ENCODE assay signal across 12 cellular contexts in the genomic region with DNA sequence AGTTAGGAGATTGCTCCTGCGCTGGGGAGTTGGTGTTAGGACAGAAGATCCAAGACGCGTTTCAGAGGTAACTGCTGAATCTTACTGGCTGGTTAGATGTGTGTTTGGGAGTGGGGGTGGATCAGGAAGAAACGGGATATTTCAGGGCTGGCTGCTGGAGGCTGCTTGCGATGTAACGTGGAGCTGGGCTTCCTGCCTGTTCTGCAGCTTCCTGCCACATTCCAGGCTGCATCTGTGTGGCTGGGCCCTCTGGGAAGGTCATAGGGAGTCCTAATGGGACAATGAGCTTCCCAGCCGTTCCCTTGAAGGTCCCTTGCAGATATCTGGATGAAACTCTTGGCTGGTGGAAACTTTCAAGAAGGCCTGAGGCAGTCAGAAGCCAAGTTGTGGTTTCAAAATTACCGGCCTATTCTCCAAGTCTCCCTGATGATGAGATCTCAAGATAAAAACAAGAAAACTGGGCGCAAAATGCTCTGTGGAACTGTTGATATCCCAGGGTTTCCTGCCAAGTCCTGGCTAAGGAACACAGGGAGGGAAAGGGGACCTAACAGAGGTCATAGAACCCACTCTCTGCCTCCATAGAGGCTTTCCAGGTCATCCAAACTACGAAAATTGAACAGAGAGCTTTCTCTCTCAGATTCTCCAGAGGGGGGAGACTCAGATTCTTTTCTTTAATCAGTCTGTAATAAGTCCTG.
DNase-seq lines count a peak whose midpoint lies in the region; ATAC-seq and TF ChIP-seq lines count a peak whose summit lies in the region.
"Had no signal": no experiment of that assay in that cellular context is flagged by ENCODE, and none has a peak within 500 bp of the region (broad histone marks: within the 10 kb centered on the region; RNA-seq: fewer than 3 reads in every experiment).

No MANE protein-coding gene starts in this region.

- peaks cover 0 to 9% (median 0%) of the 10 kb centered on the region in 11 experiments; a peak in 5 of 22 replicates for H3K27me3 ChIP-seq in BLaER1 treated with 17β-estradiol and CSF1 and Interleukin-3, amounts not matched to agents 10 nM and 100 nM
- H3K27me3 ChIP-seq in ascending aorta, result no peaks in the 10 kb centered on the region

- ATAC-seq in sciatic nerve (peak; percentile 86), GM19328 (IDR thresholded peaks at IDR 0.05; ENCODE audit: unreplicated experiment) (no peak)
- ATAC-seq: CD8-positive, alpha-beta T cell; stimulated activated effector memory CD8-positive, alpha-beta T cell treated with anti-CD3 and anti-CD28 coated beads, Interleukin-12 subunit alpha, Interleukin-12 subunit beta, amount 100 ng/mL, for 72 hours had no signal

- no peaks in the 10 kb centered on the region; a peak in 1 of 22 replicates for H3K9me3 ChIP-seq in BLaER1 treated with 17β-estradiol and CSF1 and Interleukin-3, amounts not matched to agents 10 nM and 100 nM (replicated peaks in 1 of 11)
- H3K9me3 ChIP-seq in ascending aorta, result no peaks in the 10 kb centered on the region

- H3K27ac ChIP-seq in BLaER1 treated with 17β-estradiol and CSF1 and Interleukin-3, amounts not matched to agents 10 nM and 100 nM, result no peak overlapping the region
- H3K27ac ChIP-seq in ascending aorta, result peak overlapping the region; percentile 20 to 72
- H3K27ac ChIP-seq: epithelial cell of prostate had no signal

- intact Hi-C loops in ascending aorta (cut with DNase I) (no loop called here), sciatic nerve (cut with DNase I) (no loop called here)

- no peak for TF ChIP-seq CTCF in ascending aorta (IDR thresholded peaks at IDR 0.05)

- no peaks in the 10 kb centered on the region for H4K20me1 ChIP-seq in BLaER1 treated with 17β-estradiol and CSF1 and Interleukin-3, amounts not matched to agents 10 nM and 100 nM

- H3K9ac ChIP-seq in BLaER1 treated with 17β-estradiol and CSF1 and Interleukin-3, amounts not matched to agents 10 nM and 100 nM, result no peak overlapping the region

- H3K4me3 ChIP-seq in BLaER1 treated with 17β-estradiol and CSF1 and Interleukin-3, amounts not matched to agents 10 nM and 100 nM, result no peak overlapping the region
- H3K4me3 ChIP-seq in ascending aorta, result no peak overlapping the region

- H3K4me1 ChIP-seq in BLaER1 treated with 17β-estradiol and CSF1 and Interleukin-3, amounts not matched to agents 10 nM and 100 nM, result peaks cover 6 to 52% (median 29%) of the 10 kb centered on the region in 10 experiments; a peak in 17 of 20 replicates
- peaks cover 3 to 19% of the 10 kb centered on the region in 2 donors for H3K4me1 ChIP-seq in ascending aorta

- H3K4me2 ChIP-seq in BLaER1 treated with 17β-estradiol and CSF1 and Interleukin-3, amounts not matched to agents 10 nM and 100 nM, result peak overlapping the region in 9 of 11 experiments; percentile 11 to 58 (median 34); a peak in 14 of 22 replicates

- H3K36me3 ChIP-seq in BLaER1 treated with 17β-estradiol and CSF1 and Interleukin-3, amounts not matched to agents 10 nM and 100 nM, result no peaks in the 10 kb centered on the region
- no peaks in the 10 kb centered on the region for H3K36me3 ChIP-seq in ascending aorta

- DNase-seq in ascending aorta (ENCODE audit: low spot score in 2 of 2), result peak in 1 of 2 donors; percentile 66
- DNase-seq in hepatic stellate cell (ENCODE audit: low spot score), result peak; percentile 28
- peak; percentile 75 for DNase-seq in sciatic nerve (ENCODE audit: low spot score)
- no peak for DNase-seq in glomerular visceral epithelial cell (ENCODE audit: extremely low spot score)
- DNase-seq in GM19238 (ENCODE audit: insufficient read length, low spot score), result no peak
- DNase-seq in NCI-H82 treated with DMSO at 0.1 percent for 48 hours (lab: John Stamatoyannopoulos, UW; ENCODE audit: unreplicated experiment), result no peak
- DNase-seq: CD8-positive, alpha-beta T cell; SHP77 had no signal

Comparison
In these comparisons a context has a peak if more than half of its experiments do, and no peak if none do; other contexts are left out.
1. H3K27ac ChIP-seq: peak in ascending aorta (2 of 2); none in BLaER1 treated with 17β-estradiol and CSF1 and Interleukin-3, amounts not matched to agents 10 nM and 100 nM (0 of 11).
2. DNase-seq: peak in hepatic stellate cell (single experiment) and sciatic nerve (single experiment); none in glomerular visceral epithelial cell (single experiment), GM19238 (single experiment) and NCI-H82 treated with DMSO at 0.1 percent for 48 hours (single experiment).